8 cellular contexts compared by ENCODE assay signal in genomic region chr17:82592289-82592683, GRCh38. TPM values are rescaled to one million over a fixed set of nuclear protein-coding genes. Genes with fewer than 3 reads are reported as not detected.
DNase-seq lines count a peak whose midpoint lies in the region; ATAC-seq and TF ChIP-seq lines count a peak whose summit lies in the region.

No MANE protein-coding gene starts in this region.

- DNase-seq in CD14-positive monocyte (ENCODE audit: low spot score) (no peak), Panc1 (ENCODE audit: low read depth, low spot score) (no peak), endodermal cell (no peak), osteoblast (ENCODE audit: insufficient read length, low spot score, missing footprints) (peak; percentile 54), 8988T (no peak), DMS153 treated with DMSO at 0.1 percent for 48 hours (lab: John Stamatoyannopoulos, UW; ENCODE audit: unreplicated experiment) (no peak)

- no peak overlapping the region for H3K4me2 ChIP-seq in osteoblast (ENCODE audit: insufficient read depth, low read length)

- H3K36me3 ChIP-seq in Panc1 (ENCODE audit: control insufficient read depth, insufficient read depth, low read length) (peaks cover 4% of the 10 kb centered on the region; the same call in 1 of the 2 replicates), endodermal cell (ENCODE audit: control insufficient read depth, insufficient read depth, low read length) (peaks cover 46% of the 10 kb centered on the region), osteoblast (ENCODE audit: insufficient read depth, low read length) (peaks cover 32% of the 10 kb centered on the region)

- H3K27ac ChIP-seq in Panc1 (ENCODE audit: low read length) (peak overlapping the region; percentile 78), endodermal cell (ENCODE audit: low read depth, low read length) (peak overlapping the region; percentile 65), osteoblast (ENCODE audit: low read depth, low read length) (no peak overlapping the region)

- H3K27ac Mint-ChIP-seq in CD14-positive monocyte (peak overlapping the region; percentile 89 to 95 (median 92)), endodermal cell (peak overlapping the region; percentile 87)

- H3K4me1 Mint-ChIP-seq in CD14-positive monocyte (peaks cover 45% of the 10 kb centered on the region), endodermal cell (no peaks in the 10 kb centered on the region)

- H3K9me3 ChIP-seq in Panc1 (ENCODE audit: control insufficient read depth, insufficient read depth, low read depth, low read length): no peaks in the 10 kb centered on the region
- no peaks in the 10 kb centered on the region for H3K9me3 ChIP-seq in endodermal cell (ENCODE audit: control insufficient read depth, low read length)
- no peaks in the 10 kb centered on the region for H3K9me3 ChIP-seq in osteoblast (ENCODE audit: low read depth, low read length)

- WGBS in endodermal cell (ENCODE audit: insufficient coverage in 1 of 2, insufficient read length in 1 of 2), 2 experiments: 91 to 92% methylated on average over 8 of the region's 8 CpGs

- H3K4me1 ChIP-seq in Panc1 (ENCODE audit: control insufficient read depth, insufficient read depth, low read length): peaks cover 19% of the 10 kb centered on the region
- H3K4me1 ChIP-seq in endodermal cell (ENCODE audit: control insufficient read depth, insufficient read depth, low read length): no peaks in the 10 kb centered on the region
- peaks cover 8% of the 10 kb centered on the region for H3K4me1 ChIP-seq in osteoblast (ENCODE audit: insufficient read depth, low read length)

- intact Hi-C loops in CD14-positive monocyte (cut with micrococcal nuclease) (no loop called here), Panc1 (cut with micrococcal nuclease; ENCODE audit: unreplicated experiment) (no loop called here)

- CTCF ChIA-PET in Panc1 (lab: Charles Lee): no interaction called here

- BruUV-seq in Panc1 (replicated peaks; lab: Mats Ljungman, UMichigan): no TSS peak

- no peak overlapping the region for H2AFZ ChIP-seq in osteoblast (ENCODE audit: low read length)

- H3K4me3 Mint-ChIP-seq in CD14-positive monocyte (peak overlapping the region; percentile 73 to 86), endodermal cell (no peak overlapping the region)

- in situ Hi-C loops in Panc1 (cut with HindIII; ENCODE audit: low pct_unique_long_range_greater_than_20kb, low sequenced_read_pairs): no loop called here

- H3K79me2 ChIP-seq in osteoblast (ENCODE audit: insufficient read depth, low read length): peaks cover 29% of the 10 kb centered on the region

- H3K36me3 Mint-ChIP-seq in CD14-positive monocyte: peaks cover 26 to 54% of the 10 kb centered on the region in 2 donors
- peaks cover 50% of the 10 kb centered on the region for H3K36me3 Mint-ChIP-seq in endodermal cell (ENCODE audit: low read depth)

- H3K27me3 Mint-ChIP-seq in CD14-positive monocyte (ENCODE audit: low read depth in 3 of 3) (peaks cover 0 to 1% (median 1%) of the 10 kb centered on the region in 3 donors), endodermal cell (ENCODE audit: insufficient read depth) (no peaks in the 10 kb centered on the region)

- POLR2A ChIA-PET in Panc1 (lab: Charles Lee): no interaction called here

- H3K9ac ChIP-seq in endodermal cell (ENCODE audit: extremely low read depth, low read length, poor library complexity, severe bottlenecking): no peak overlapping the region

- H4K20me1 ChIP-seq in osteoblast (ENCODE audit: insufficient read depth, low read length): peaks cover 13% of the 10 kb centered on the region

- H3K27me3 ChIP-seq in Panc1 (ENCODE audit: control insufficient read depth, insufficient read depth, low read length) (no peaks in the 10 kb centered on the region), endodermal cell (ENCODE audit: control insufficient read depth, insufficient read depth, low read length, poor library complexity, severe bottlenecking) (no peaks in the 10 kb centered on the region), osteoblast (ENCODE audit: insufficient read depth, low read length) (no peaks in the 10 kb centered on the region)

- no peak for TF ChIP-seq CTCF in CD14-positive monocyte (IDR thresholded peaks at IDR 0.05)
- TF ChIP-seq CTCF in Panc1 (IDR thresholded peaks at IDR 0.05): no peak
- TF ChIP-seq CTCF in endodermal cell (conservative IDR thresholded peaks at IDR 0.05): no peak
- no peak for TF ChIP-seq CTCF in osteoblast (IDR thresholded peaks at IDR 0.05; ENCODE audit: extremely low read depth, low read depth, low read length)

- H3K9me3 Mint-ChIP-seq in CD14-positive monocyte: no peaks in the 10 kb centered on the region
- no peaks in the 10 kb centered on the region for H3K9me3 Mint-ChIP-seq in endodermal cell

- ATAC-seq in Panc1: peak; percentile 19
- ATAC-seq in GM19324 (IDR thresholded peaks at IDR 0.05; ENCODE audit: low FRiP score, unreplicated experiment): no peak
- ATAC-seq in HG03175 (IDR thresholded peaks at IDR 0.05; ENCODE audit: unreplicated experiment): no peak

- H3K4me3 ChIP-seq in Panc1 (ENCODE audit: low read depth in 2 of 2, low read length in 2 of 2): peak overlapping the region in 1 of 2 experiments; percentile 38; a peak in 1 of 4 replicates
- H3K4me3 ChIP-seq in endodermal cell (ENCODE audit: low read length): no peak overlapping the region
- H3K4me3 ChIP-seq in osteoblast (ENCODE audit: insufficient read depth, low read length): no peak overlapping the region

RNA-seq across cellular contexts. Expression of gene WDR45B, which starts 56.0 kb away (rescaled TPM):
- 10 to 100 TPM; 42.6 to 60.3 TPM for polyA plus RNA-seq in CD14-positive monocyte
- total RNA-seq in Panc1 (2021; ENCODE audit: unreplicated experiment) (132 TPM), endodermal cell (10 to 100 TPM; 75.3 to 79.1 TPM), osteoblast (66.2 and 66.3 TPM in 2 replicates)
- 134 TPM for polyA plus RNA-seq in Panc1 (2012; ENCODE audit: insufficient read length)
- polyA plus RNA-seq in endodermal cell (2013, experiment 1 of 2): 79.0 TPM
- 79.4 TPM for polyA plus RNA-seq in endodermal cell (2013, experiment 2 of 2)
